Comparison of ENCODE assay signal across 8 cellular contexts in the genomic region with DNA sequence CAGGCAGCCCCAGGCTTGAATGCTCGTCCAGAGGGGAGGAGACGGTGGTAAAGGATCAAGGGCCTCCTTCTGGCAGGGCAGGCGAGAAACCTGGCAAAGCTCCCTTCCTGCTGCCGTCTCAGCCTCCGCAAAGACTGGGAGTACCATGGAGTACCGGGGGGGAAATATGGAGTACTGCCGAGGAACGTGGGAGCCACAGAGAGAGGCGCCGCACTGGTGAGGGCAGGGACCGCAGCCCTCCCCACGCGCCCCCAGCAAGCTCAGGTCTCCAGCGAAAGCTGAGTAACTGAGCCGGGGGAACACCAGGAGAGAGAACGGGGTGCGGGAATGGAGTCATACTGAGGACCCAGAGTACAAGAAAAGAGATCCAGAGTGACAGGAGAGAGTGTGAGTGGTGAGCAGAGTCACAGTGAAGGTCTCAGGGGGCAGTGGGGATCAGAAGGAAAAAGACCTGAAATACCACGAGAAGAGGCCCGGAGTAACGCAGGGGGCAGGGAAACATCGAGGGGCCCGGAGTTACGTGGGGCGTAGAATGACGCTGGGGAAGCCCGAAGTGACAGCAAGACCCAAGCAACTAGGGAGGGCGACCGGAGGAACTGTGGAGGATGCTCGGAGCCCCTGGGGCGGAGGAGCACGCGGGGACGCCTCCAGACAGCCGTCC. TPM values are rescaled to one million over a fixed set of nuclear protein-coding genes. Genes with fewer than 3 reads are reported as not detected.
DNase-seq lines count a peak whose midpoint lies in the region; ATAC-seq lines count a peak whose summit lies in the region.

No MANE protein-coding gene starts in this region.

- H3K4me1 ChIP-seq in endocrine pancreas (ENCODE audit: control insufficient read depth, insufficient read depth, low read length) = no peaks in the 10 kb centered on the region
- H3K4me1 ChIP-seq in mucosa of rectum (ENCODE audit: control insufficient read depth in 2 of 2, insufficient read depth in 2 of 2, low read length in 2 of 2) = peaks cover 12 to 13% of the 10 kb centered on the region in 2 donors
- peaks cover 5 to 52% (median 30%) of the 10 kb centered on the region in 5 donors for H3K4me1 ChIP-seq in subcutaneous abdominal adipose tissue (ENCODE audit: control insufficient read depth in 5 of 5, insufficient read depth in 5 of 5, low read length in 5 of 5)

- H3K36me3 ChIP-seq in endocrine pancreas (ENCODE audit: control insufficient read depth, insufficient read depth, low read length) = no peaks in the 10 kb centered on the region
- H3K36me3 ChIP-seq in mucosa of rectum (ENCODE audit: control insufficient read depth in 2 of 2, insufficient read depth in 2 of 2, low read length in 2 of 2) = peaks cover 10 to 13% of the 10 kb centered on the region in 2 donors
- peaks cover 0 to 53% (median 37%) of the 10 kb centered on the region in 5 donors for H3K36me3 ChIP-seq in subcutaneous abdominal adipose tissue (ENCODE audit: control insufficient read depth in 5 of 5, insufficient read depth in 5 of 5, low read length in 5 of 5)

- peak; percentile 13 for ATAC-seq in GM21717 (IDR thresholded peaks at IDR 0.05; ENCODE audit: unreplicated experiment)
- no peak for ATAC-seq in left lobe of liver

- H3K4me3 ChIP-seq in endocrine pancreas (ENCODE audit: control insufficient read depth, insufficient read depth, low read length) (peak overlapping the region; percentile 7), mucosa of rectum (ENCODE audit: low read length in 2 of 2) (peak overlapping the region; percentile 85 to 90), subcutaneous abdominal adipose tissue (ENCODE audit: low read depth in 1 of 5, low read length in 5 of 5) (peak overlapping the region; percentile 78 to 92 (median 87))

- H3K27ac ChIP-seq in mucosa of rectum (ENCODE audit: low read depth in 2 of 2, low read length in 2 of 2) (peak overlapping the region; percentile 82 to 84), subcutaneous abdominal adipose tissue (ENCODE audit: low read depth, low read length) (peak overlapping the region; percentile 93)

- DNase-seq in Daoy (ENCODE audit: low read depth) (peak; percentile 65), M059J (ENCODE audit: low read depth) (peak; percentile 70), left lobe of liver (ENCODE audit: low spot score) (no peak)
- DNase-seq in activated CD4-positive, alpha-beta T cell treated with anti-CD3 and anti-CD28 coated beads for 4 hours = peak; percentile 38 to 47

- H3K9ac ChIP-seq in endocrine pancreas (ENCODE audit: control insufficient read depth, insufficient read depth, low read length) (peak overlapping the region; percentile 27), mucosa of rectum (ENCODE audit: low read depth in 1 of 2, low read length in 2 of 2) (peak overlapping the region; percentile 79 to 81), subcutaneous abdominal adipose tissue (ENCODE audit: low read length in 5 of 5) (peak overlapping the region; percentile 81 to 99 (median 90))

- H3K9me3 ChIP-seq in endocrine pancreas (ENCODE audit: control insufficient read depth, low read length) = no peaks in the 10 kb centered on the region
- no peaks in the 10 kb centered on the region for H3K9me3 ChIP-seq in mucosa of rectum (ENCODE audit: control insufficient read depth in 2 of 2, low read length in 2 of 2)
- H3K9me3 ChIP-seq in subcutaneous abdominal adipose tissue (ENCODE audit: control insufficient read depth in 5 of 5, low read length in 5 of 5) = no peaks in the 10 kb centered on the region

- H3K27me3 ChIP-seq in endocrine pancreas (ENCODE audit: control insufficient read depth, insufficient read depth, low read length) (no peaks in the 10 kb centered on the region), mucosa of rectum (ENCODE audit: control insufficient read depth in 2 of 2, insufficient read depth in 2 of 2, low read length in 2 of 2) (no peaks in the 10 kb centered on the region), subcutaneous abdominal adipose tissue (ENCODE audit: control insufficient read depth in 5 of 5, insufficient read depth in 4 of 5, low read length in 5 of 5) (no peaks in the 10 kb centered on the region)

RNA-seq across cellular contexts. Expression of a gene that starts 0.7 kb away (rescaled TPM):
- 18.0 and 19.3 TPM in 2 replicates for total RNA-seq in Daoy (2014; rRNA removed; shearing (Covaris generic))
- 10.5 and 21.7 TPM in 2 replicates for total RNA-seq in M059J (2014; rRNA removed; shearing (Covaris generic))
- 29.9 TPM for total RNA-seq in left lobe of liver

RNA-seq across cellular contexts. Expression of a gene that starts 1.2 kb away (rescaled TPM):
- total RNA-seq in Daoy (2014; rRNA removed; shearing (Covaris generic)) = 0.33 and 2.7 TPM in 2 replicates
- total RNA-seq in M059J (2014; rRNA removed; shearing (Covaris generic)) = 8.1 and 9.0 TPM in 2 replicates
- 1.1 TPM for total RNA-seq in left lobe of liver

RNA-seq across cellular contexts. Expression of a gene that starts 10.0 kb away (rescaled TPM):
- 15.0 and 17.9 TPM in 2 replicates for total RNA-seq in Daoy (2014; rRNA removed; shearing (Covaris generic))
- total RNA-seq in M059J (2014; rRNA removed; shearing (Covaris generic)) = 16.6 and 44.9 TPM in 2 replicates
- 16.8 TPM for total RNA-seq in left lobe of liver

RNA-seq across cellular contexts. Expression of a gene that starts 10.2 kb away (rescaled TPM):
- 123 and 124 TPM in 2 replicates for total RNA-seq in Daoy (2014; rRNA removed; shearing (Covaris generic))
- total RNA-seq in M059J (2014; rRNA removed; shearing (Covaris generic)) = 104 and 148 TPM in 2 replicates
- total RNA-seq in left lobe of liver = 24.4 TPM

RNA-seq across cellular contexts. Expression of a gene that starts 20.5 kb away (rescaled TPM):
- total RNA-seq in Daoy (2014; rRNA removed; shearing (Covaris generic)) = 12.4 and 13.8 TPM in 2 replicates
- total RNA-seq in M059J (2014; rRNA removed; shearing (Covaris generic)) = 5.2 and 7.6 TPM in 2 replicates
- total RNA-seq in left lobe of liver = 32.6 TPM

Comparison
In these comparisons a context has a peak if more than half of its experiments do, and no peak if none do; other contexts are left out.
1. H3K4me3 ChIP-seq: peak in every context shown above with its lines; median percentile 88 in mucosa of rectum; 87 in subcutaneous abdominal adipose tissue; 7 in endocrine pancreas.
2. H3K9ac ChIP-seq: peak in every context shown above with its lines; median percentile 90 in subcutaneous abdominal adipose tissue; 80 in mucosa of rectum; 27 in endocrine pancreas.